In the genomic region with DNA sequence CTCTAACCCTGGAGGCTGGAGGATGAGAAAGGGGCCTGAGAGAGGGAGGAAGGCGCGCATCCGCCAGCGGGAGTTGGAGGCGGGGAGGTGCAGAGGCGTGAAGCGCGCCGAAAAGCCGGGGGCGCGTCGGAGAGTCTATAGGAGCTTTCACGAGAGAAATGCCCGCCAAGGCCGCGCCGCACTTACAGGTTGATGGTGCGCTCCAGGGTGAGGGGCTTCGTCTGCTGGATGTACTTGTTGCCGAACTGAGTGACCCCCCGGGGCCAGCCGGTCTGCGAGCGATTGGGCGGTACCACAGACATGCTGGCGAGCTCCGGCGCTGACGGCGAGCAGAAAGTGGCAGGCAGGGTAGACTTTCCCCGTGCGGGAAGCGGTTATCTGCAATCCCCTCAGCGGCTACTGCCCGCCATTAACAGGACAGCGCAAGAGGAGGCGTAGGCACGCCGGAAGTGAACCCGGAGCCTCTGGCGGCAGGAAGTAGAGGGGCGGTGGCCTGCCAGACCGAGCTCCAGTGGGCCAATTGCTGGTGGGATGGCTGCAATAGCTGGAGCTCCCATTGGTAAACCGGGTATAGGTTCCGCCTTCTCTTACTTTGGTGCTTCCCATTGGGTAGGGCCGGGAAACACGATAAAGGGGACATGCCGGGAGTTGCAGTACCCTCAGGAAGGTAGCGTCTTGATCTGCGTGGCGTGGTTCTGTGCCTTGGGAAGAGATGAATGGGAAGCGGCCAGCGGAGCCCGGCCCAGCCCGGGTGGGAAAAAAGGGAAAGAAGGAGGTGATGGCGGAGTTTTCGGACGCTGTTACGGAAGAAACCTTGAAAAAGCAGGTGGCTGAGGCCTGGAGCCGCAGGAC, we compare ENCODE assay signal across 8 cellular contexts. TPM values are rescaled to one million over a fixed set of nuclear protein-coding genes. Genes with fewer than 3 reads are reported as not detected.
DNase-seq lines count a peak whose midpoint lies in the region; ATAC-seq and TF ChIP-seq lines count a peak whose summit lies in the region.

A gene (minus strand): TSS at position 432 of the 852 bp plus-strand sequence. CDS start 130 bp downstream, at position 302.
A gene (plus strand): TSS at position 654 of the 852 bp plus-strand sequence. CDS start 59 bp downstream, at position 713.

- in situ Hi-C loops in endometrial microvascular endothelial cells (cut with HindIII; ENCODE audit: inconsistent ontology term, low pct_unique_long_range_greater_than_20kb, low sequenced_read_pairs), result no loop called here

- no peaks in the 10 kb centered on the region for H3K27me3 Mint-ChIP-seq in Calu3 (ENCODE audit: unreplicated experiment)

- no peaks in the 10 kb centered on the region for H3F3A ChIP-seq in OCI-LY1 (ENCODE audit: insufficient read depth, low read length)

- H3K4me1 ChIP-seq in HUES64 (ENCODE audit: insufficient read depth, low read length), result peaks cover 12% of the 10 kb centered on the region
- H3K4me1 ChIP-seq in OCI-LY1 (ENCODE audit: insufficient read depth, low read length, severe bottlenecking), result peaks cover 39% of the 10 kb centered on the region

- peaks cover 69% of the 10 kb centered on the region for H3K79me2 ChIP-seq in OCI-LY1 (ENCODE audit: insufficient read depth, low read length)

- H3K9ac ChIP-seq in HUES64 (ENCODE audit: low read depth, low read length), result peak within 1 kb of the TSS; percentile 84
- H3K9ac ChIP-seq in OCI-LY1 (ENCODE audit: low read length), result peak within 1 kb of the TSS; percentile 98

- H3K36me3 ChIP-seq in HUES64 (ENCODE audit: insufficient read depth, low read length) (peaks cover 49% of the 10 kb centered on the region), OCI-LY1 (ENCODE audit: insufficient read depth, low read length) (peaks cover 51% of the 10 kb centered on the region)

- H3K36me3 Mint-ChIP-seq in Calu3 (ENCODE audit: insufficient read depth, unreplicated experiment), result peaks cover 54% of the 10 kb centered on the region

- intact Hi-C loops in Calu3 (cut with micrococcal nuclease; ENCODE audit: unreplicated experiment), result no loop called here

- no peaks in the 10 kb centered on the region for H4K20me1 ChIP-seq in OCI-LY1 (ENCODE audit: insufficient read depth, low read length)

- H3K27ac ChIP-seq in HUES64 (ENCODE audit: low read depth, low read length) (peak within 1 kb of the TSS; percentile 77), OCI-LY1 (ENCODE audit: low read depth, low read length, poor library complexity, severe bottlenecking) (peak within 1 kb of the TSS; percentile 88)

- H3K9me2 ChIP-seq in OCI-LY1 (ENCODE audit: low read depth, low read length), result no peaks in the 10 kb centered on the region

- no TSS peak for BruUV-seq in Calu3 (replicated peaks; lab: Mats Ljungman, UMichigan)

- peak within 1 kb of the TSS; percentile 76 for H3K27ac Mint-ChIP-seq in Calu3 (ENCODE audit: unreplicated experiment)

- peak within 1 kb of the TSS; percentile 98 for H3K4me2 ChIP-seq in OCI-LY1 (ENCODE audit: low read length)

- DNase-seq in Calu3, result peak; percentile 96
- peak; percentile 86 for DNase-seq in activated CD8-positive, alpha-beta memory T cell treated with anti-CD3 and anti-CD28 coated beads, Interleukin-2, amount 50 U/mL, for 4 hours
- peak; percentile 96 for DNase-seq in mesenteric fat pad (ENCODE audit: low spot score)
- peak; percentile 55 for DNase-seq in stimulated activated CD8-positive, alpha-beta memory T cell treated with anti-CD3 and anti-CD28 coated beads, Interleukin-15, amount 100 ng/mL, for 24 hours (ENCODE audit: low read depth)

- ATAC-seq in GM21447 (IDR thresholded peaks at IDR 0.05; ENCODE audit: unreplicated experiment), result peak; percentile 97

- peaks cover 29% of the 10 kb centered on the region for H3K4me1 Mint-ChIP-seq in Calu3 (ENCODE audit: low read depth, unreplicated experiment)

- no peaks in the 10 kb centered on the region for H3K27me3 ChIP-seq in HUES64 (ENCODE audit: insufficient read depth, low read length)
- no peaks in the 10 kb centered on the region for H3K27me3 ChIP-seq in OCI-LY1 (ENCODE audit: insufficient read depth, low read length)

- under 1% methylated on average over 61 of the region's 61 CpGs for WGBS in HUES64

- no peak within 1 kb of the TSS for H2AFZ ChIP-seq in OCI-LY1 (ENCODE audit: low read length)

- CTCF ChIA-PET in Calu3 (lab: Charles Lee), result interaction anchor here (1.0 to 1.1 kb wide), 6 partner anchors 28 to 251 kb away, joined by 3 to 9 read pairs (median 4); no protein-coding TSS in a partner anchor

- peak within 1 kb of the TSS; percentile 77 for H3K4me3 Mint-ChIP-seq in Calu3 (ENCODE audit: low read depth, unreplicated experiment)

- H3K9me3 ChIP-seq in HUES64 (ENCODE audit: insufficient read depth, low read depth, low read length), result no peaks in the 10 kb centered on the region
- no peaks in the 10 kb centered on the region for H3K9me3 ChIP-seq in OCI-LY1 (ENCODE audit: low read length)

- no peak for TF ChIP-seq CTCF in Calu3 (IDR thresholded peaks at IDR 0.05; ENCODE audit: unreplicated experiment)
- TF ChIP-seq CTCF in OCI-LY1 (IDR thresholded peaks at IDR 0.05; ENCODE audit: low read length), result no peak

- H3K9me3 Mint-ChIP-seq in Calu3 (ENCODE audit: low read depth, unreplicated experiment), result no peaks in the 10 kb centered on the region

- peak within 1 kb of the TSS; percentile 80 for H3K4me3 ChIP-seq in HUES64 (ENCODE audit: low read length)
- peak within 1 kb of the TSS; percentile 98 for H3K4me3 ChIP-seq in OCI-LY1 (ENCODE audit: low read depth, low read length, poor library complexity, severe bottlenecking)

RNA-seq across cellular contexts. Expression of the first gene that starts in this region (rescaled TPM):
- total RNA-seq in Calu3 (2022) (234 and 266 TPM in 2 replicates), endometrial microvascular endothelial cells (ENCODE audit: inconsistent ontology term) (110 TPM), mesenteric fat pad (71.1 TPM)
- polyA plus RNA-seq in HUES64 (2013, experiment 1 of 2), result 146 TPM
- 131 TPM for polyA plus RNA-seq in HUES64 (2013, experiment 2 of 2)

RNA-seq across cellular contexts. Expression of the second gene that starts in this region (rescaled TPM):
- total RNA-seq in Calu3 (2022) (59.6 and 60.6 TPM in 2 replicates), endometrial microvascular endothelial cells (ENCODE audit: inconsistent ontology term) (99.2 TPM), mesenteric fat pad (44.9 TPM)
- 67.4 TPM for polyA plus RNA-seq in HUES64 (2013, experiment 1 of 2)
- polyA plus RNA-seq in HUES64 (2013, experiment 2 of 2), result 66.3 TPM

Comparison
In these comparisons a context has a peak if more than half of its experiments do, and no peak if none do; other contexts are left out.
1. Peak in every context shown above with its lines: DNase-seq, ATAC-seq, H3K4me3 ChIP-seq and H3K27ac ChIP-seq.